ENCODE assay signal across 16 cellular contexts in the genomic region with DNA sequence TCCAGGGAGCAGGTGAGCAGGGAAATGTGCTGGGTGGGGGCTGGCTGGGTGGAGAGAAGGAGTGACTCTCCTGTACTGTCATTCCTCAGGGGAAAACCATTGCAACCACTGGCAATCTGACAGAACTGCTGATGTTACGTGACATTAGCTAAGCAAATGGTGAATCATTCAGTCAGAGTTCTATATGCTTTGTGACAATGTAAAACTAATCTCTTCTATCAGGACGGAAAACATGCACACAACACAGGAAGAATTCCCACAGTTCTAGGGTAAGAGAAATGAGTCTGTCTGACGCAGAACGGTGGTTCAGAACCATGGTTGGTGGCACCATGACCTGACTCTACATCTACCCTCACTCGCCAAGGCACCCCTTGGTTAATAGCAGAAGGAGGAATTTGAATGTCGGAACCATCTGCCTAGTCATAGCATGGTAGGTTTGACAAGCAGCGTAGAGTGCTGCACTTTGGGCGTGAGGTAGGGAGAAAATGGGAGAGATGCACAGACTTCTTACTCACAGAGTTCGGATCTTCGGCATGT.
DNase-seq lines count a peak whose midpoint lies in the region; ATAC-seq and TF ChIP-seq lines count a peak whose summit lies in the region.
"Had no signal": no experiment of that assay in that cellular context is flagged by ENCODE, and none has a peak within 500 bp of the region (broad histone marks: within the 10 kb centered on the region; RNA-seq: fewer than 3 reads in every experiment).

No MANE protein-coding gene starts in this region.

- peak overlapping the region; percentile 51 for H3K27ac Mint-ChIP-seq in activated CD8-positive, alpha-beta T cell treated with anti-CD3 and anti-CD28 coated beads for 36 hours
- no peak overlapping the region for H3K27ac Mint-ChIP-seq in activated CD8-positive, alpha-beta T cell treated with anti-CD3 and anti-CD28 coated beads, Interleukin-2, amount 10 ng/mL, durations not matched to agents 7 days and 5 days
- H3K27ac Mint-ChIP-seq in stimulated activated naive CD8-positive, alpha-beta T cell treated with anti-CD3 and anti-CD28 coated beads, Interleukin-15, Interleukin-2, amounts not matched to agents 100 ng/mL and 50 ng/mL, for 24 hours, result peak overlapping the region; percentile 85
- H3K27ac Mint-ChIP-seq: WTC11 had no signal

- no peaks in the 10 kb centered on the region for H3K36me3 ChIP-seq in sigmoid colon
- H3K36me3 ChIP-seq: upper lobe of left lung had no signal

- H3K4me1 Mint-ChIP-seq in activated CD8-positive, alpha-beta T cell treated with anti-CD3 and anti-CD28 coated beads for 36 hours (ENCODE audit: low read depth), result peaks cover 15% of the 10 kb centered on the region
- no peaks in the 10 kb centered on the region for H3K4me1 Mint-ChIP-seq in activated CD8-positive, alpha-beta T cell treated with anti-CD3 and anti-CD28 coated beads, Interleukin-2, amount 10 ng/mL, durations not matched to agents 7 days and 5 days (ENCODE audit: low read depth)
- peaks cover 15% of the 10 kb centered on the region for H3K4me1 Mint-ChIP-seq in stimulated activated naive CD8-positive, alpha-beta T cell treated with anti-CD3 and anti-CD28 coated beads, Interleukin-15, Interleukin-2, amounts not matched to agents 100 ng/mL and 50 ng/mL, for 24 hours (ENCODE audit: low read depth)

- peak; percentile 9 for DNase-seq in activated CD8-positive, alpha-beta T cell treated with anti-CD3 and anti-CD28 coated beads for 36 hours
- DNase-seq in activated CD8-positive, alpha-beta T cell treated with anti-CD3 and anti-CD28 coated beads, Interleukin-2, amount 10 ng/mL, durations not matched to agents 7 days and 5 days, result no peak
- DNase-seq in M059J (ENCODE audit: low read depth) (peak; percentile 22), cardiac fibroblast (ENCODE audit: low read depth in 2 of 2) (peak; percentile 44 to 88), SK-N-DZ (ENCODE audit: low spot score) (no peak), sigmoid colon (no peak), NCI-H2196 treated with DMSO at 0.1 percent for 48 hours (lab: John Stamatoyannopoulos, UW; ENCODE audit: unreplicated experiment) (no peak)
- DNase-seq: activated naive CD4-positive, alpha-beta T cell treated with anti-CD3 and anti-CD28 coated beads, Interleukin-2, amount 50 U/mL, for 16 hours; DMS79 treated with DMSO at 0.1 percent for 48 hours; kidney glomerular epithelial cell; NCI-H510A; SHP77; upper lobe of left lung had no signal

- TF ChIP-seq POLR2A in sigmoid colon (IDR thresholded peaks at IDR 0.05), result no peak

- POLR2A ChIA-PET in activated CD8-positive, alpha-beta T cell treated with anti-CD3 and anti-CD28 coated beads for 36 hours (lab: Charles Lee), result interaction anchor here (1.6 kb wide), 1 partner anchor 11 kb away, joined by 4 read pairs; no protein-coding TSS in a partner anchor
- POLR2A ChIA-PET in activated CD8-positive, alpha-beta T cell treated with anti-CD3 and anti-CD28 coated beads, Interleukin-2, amount 10 ng/mL, durations not matched to agents 7 days and 5 days (lab: Charles Lee), result no interaction called here

- ATAC-seq in activated CD8-positive, alpha-beta T cell treated with anti-CD3 and anti-CD28 coated beads for 36 hours, result peak; percentile 75
- no peak for ATAC-seq in activated CD8-positive, alpha-beta T cell treated with anti-CD3 and anti-CD28 coated beads, Interleukin-2, amount 10 ng/mL, durations not matched to agents 7 days and 5 days
- ATAC-seq: WTC11 had no signal

- no peak overlapping the region for H3K4me3 Mint-ChIP-seq in activated CD8-positive, alpha-beta T cell treated with anti-CD3 and anti-CD28 coated beads for 36 hours
- H3K4me3 Mint-ChIP-seq in activated CD8-positive, alpha-beta T cell treated with anti-CD3 and anti-CD28 coated beads, Interleukin-2, amount 10 ng/mL, durations not matched to agents 7 days and 5 days, result no peak overlapping the region
- H3K4me3 Mint-ChIP-seq in stimulated activated naive CD8-positive, alpha-beta T cell treated with anti-CD3 and anti-CD28 coated beads, Interleukin-15, Interleukin-2, amounts not matched to agents 100 ng/mL and 50 ng/mL, for 24 hours, result peak overlapping the region; percentile 10
- H3K4me3 Mint-ChIP-seq: WTC11 had no signal

- TF ChIP-seq CTCF in activated CD8-positive, alpha-beta T cell treated with anti-CD3 and anti-CD28 coated beads for 36 hours (IDR thresholded peaks at IDR 0.05), result no peak
- TF ChIP-seq CTCF in cardiac fibroblast (IDR thresholded peaks at IDR 0.05; ENCODE audit: low read depth, low read length) (no peak), sigmoid colon (IDR thresholded peaks at IDR 0.05) (no peak)

- peaks cover 2% of the 10 kb centered on the region for H3K27me3 Mint-ChIP-seq in activated CD8-positive, alpha-beta T cell treated with anti-CD3 and anti-CD28 coated beads for 36 hours
- H3K27me3 Mint-ChIP-seq in activated CD8-positive, alpha-beta T cell treated with anti-CD3 and anti-CD28 coated beads, Interleukin-2, amount 10 ng/mL, durations not matched to agents 7 days and 5 days (ENCODE audit: low read depth), result peaks cover 2% of the 10 kb centered on the region
- peaks cover 10% of the 10 kb centered on the region for H3K27me3 Mint-ChIP-seq in stimulated activated naive CD8-positive, alpha-beta T cell treated with anti-CD3 and anti-CD28 coated beads, Interleukin-15, Interleukin-2, amounts not matched to agents 100 ng/mL and 50 ng/mL, for 24 hours

- intact Hi-C loops in activated CD8-positive, alpha-beta T cell treated with anti-CD3 and anti-CD28 coated beads for 36 hours (cut with micrococcal nuclease), result no loop called here
- intact Hi-C loops in sigmoid colon (cut with DNase I), result no loop called here

- no peaks in the 10 kb centered on the region for H3K9me3 ChIP-seq in sigmoid colon
- H3K9me3 ChIP-seq: upper lobe of left lung had no signal

- no peaks in the 10 kb centered on the region for H3K36me3 Mint-ChIP-seq in activated CD8-positive, alpha-beta T cell treated with anti-CD3 and anti-CD28 coated beads for 36 hours (ENCODE audit: low read depth)
- H3K36me3 Mint-ChIP-seq in activated CD8-positive, alpha-beta T cell treated with anti-CD3 and anti-CD28 coated beads, Interleukin-2, amount 10 ng/mL, durations not matched to agents 7 days and 5 days (ENCODE audit: low read depth), result no peaks in the 10 kb centered on the region
- no peaks in the 10 kb centered on the region for H3K36me3 Mint-ChIP-seq in stimulated activated naive CD8-positive, alpha-beta T cell treated with anti-CD3 and anti-CD28 coated beads, Interleukin-15, Interleukin-2, amounts not matched to agents 100 ng/mL and 50 ng/mL, for 24 hours (ENCODE audit: low read depth)
- H3K36me3 Mint-ChIP-seq: WTC11 had no signal

- no peaks in the 10 kb centered on the region for H3K27me3 ChIP-seq in sigmoid colon
- H3K27me3 ChIP-seq: upper lobe of left lung had no signal

- H3K4me1 ChIP-seq in sigmoid colon, result no peaks in the 10 kb centered on the region

- no peak overlapping the region for H3K27ac ChIP-seq in sigmoid colon
- H3K27ac ChIP-seq: coronary artery, upper lobe of left lung had no signal

- H3K4me3 ChIP-seq in cardiac fibroblast (replicated peaks in 1 of 2; ENCODE audit: low read depth in 2 of 2, low read length in 2 of 2), result no peak overlapping the region
- H3K4me3 ChIP-seq in sigmoid colon, result no peak overlapping the region
- H3K4me3 ChIP-seq: coronary artery, upper lobe of left lung had no signal

- 90 to 94% methylated on average over 10 of the region's 10 CpGs for WGBS in sigmoid colon, 2 donors

- no peaks in the 10 kb centered on the region for H3K9me3 Mint-ChIP-seq in activated CD8-positive, alpha-beta T cell treated with anti-CD3 and anti-CD28 coated beads for 36 hours
- H3K9me3 Mint-ChIP-seq in activated CD8-positive, alpha-beta T cell treated with anti-CD3 and anti-CD28 coated beads, Interleukin-2, amount 10 ng/mL, durations not matched to agents 7 days and 5 days (ENCODE audit: insufficient read depth), result no peaks in the 10 kb centered on the region
- H3K9me3 Mint-ChIP-seq in stimulated activated naive CD8-positive, alpha-beta T cell treated with anti-CD3 and anti-CD28 coated beads, Interleukin-15, Interleukin-2, amounts not matched to agents 100 ng/mL and 50 ng/mL, for 24 hours, result no peaks in the 10 kb centered on the region
- H3K9me3 Mint-ChIP-seq: WTC11 had no signal

- CTCF ChIA-PET in activated CD8-positive, alpha-beta T cell treated with anti-CD3 and anti-CD28 coated beads for 36 hours (lab: Charles Lee), result no interaction called here
- CTCF ChIA-PET in activated CD8-positive, alpha-beta T cell treated with anti-CD3 and anti-CD28 coated beads, Interleukin-2, amount 10 ng/mL, durations not matched to agents 7 days and 5 days (lab: Charles Lee), result no interaction called here

- TF ChIP-seq EP300 in sigmoid colon (IDR thresholded peaks at IDR 0.05), result no peak

Comparison
In these comparisons a context has a peak if more than half of its experiments do, and no peak if none do; other contexts are left out.
1. DNase-seq: peak in activated CD8-positive, alpha-beta T cell treated with anti-CD3 and anti-CD28 coated beads for 36 hours (single experiment), M059J (single experiment) and cardiac fibroblast (2 of 2); none in activated CD8-positive, alpha-beta T cell treated with anti-CD3 and anti-CD28 coated beads, Interleukin-2, amount 10 ng/mL, durations not matched to agents 7 days and 5 days (single experiment), SK-N-DZ (single experiment), sigmoid colon (single experiment) and NCI-H2196 treated with DMSO at 0.1 percent for 48 hours (single experiment).